Comparison of ENCODE assay signal across 8 cellular contexts in genomic region chr2:200812122-200813022, GRCh38. TPM values are rescaled to one million over a fixed set of nuclear protein-coding genes. Genes with fewer than 3 reads are reported as not detected.
DNase-seq lines count a peak whose midpoint lies in the region; ATAC-seq and TF ChIP-seq lines count a peak whose summit lies in the region.

No MANE protein-coding gene starts in this region.

- no peaks in the 10 kb centered on the region for H3K9me3 ChIP-seq in fibroblast of lung (ENCODE audit: control insufficient read depth, insufficient read depth, low read depth, low read length)

- H3K4me3 ChIP-seq in BJ (ENCODE audit: low read depth, low read length), result peak overlapping the region; percentile 96
- H3K4me3 ChIP-seq in fibroblast of lung (replicated peaks in 1 of 4; ENCODE audit: control extremely low read depth in 1 of 4, insufficient read depth in 1 of 4, low read depth in 3 of 4, low read length in 4 of 4), result peak overlapping the region; percentile 79 to 99 (median 94)

- no peak for DNase-seq in BJ (ENCODE audit: low read depth)
- DNase-seq in OCI-M1 (lab: John Stamatoyannopoulos, UW), result peak; percentile 88
- DNase-seq in activated T-helper 1 cell treated with anti-CD3 and anti-CD28 coated beads, Interleukin-2, amount 50 U/mL, for 16 hours (ENCODE audit: low read depth in 1 of 2, low spot score in 1 of 2), result peak; percentile 17 to 51
- DNase-seq in fibroblast of lung (ENCODE audit: low read depth in 2 of 2), result peak; percentile 64 to 72
- DNase-seq in natural killer cell treated with Interleukin-12 subunit alpha and Interleukin-12 subunit beta and Interleukin-15 and Interleukin-18, amount 100 ng/mL, for 72 hours (ENCODE audit: low spot score), result peak; percentile 90
- DNase-seq in stimulated activated naive CD8-positive, alpha-beta T cell treated with anti-CD3 and anti-CD28 coated beads, Interleukin-15, Interleukin-2, amounts not matched to agents 100 U/mL and 50 U/mL, for 24 hours, result peak; percentile 74

- CTCF ChIA-PET in BJ (lab: Yijun Ruan, JAX), result interaction anchor here (1.0 kb wide), 1 partner anchor 77 kb away, joined by 3 read pairs; no protein-coding TSS in a partner anchor

- no peaks in the 10 kb centered on the region for H3K27me3 ChIP-seq in BJ (ENCODE audit: control insufficient read depth, insufficient read depth, low read length)
- H3K27me3 ChIP-seq in fibroblast of lung (ENCODE audit: control insufficient read depth, insufficient read depth, low read length), result no peaks in the 10 kb centered on the region

- peak; percentile 70 for TF ChIP-seq CTCF in BJ (IDR thresholded peaks at IDR 0.05; ENCODE audit: insufficient read depth, low read depth, low read length)
- peak; percentile 40 to 48 for TF ChIP-seq CTCF in fibroblast of lung (conservative IDR thresholded peaks at IDR 0.05 in 1 of 2, IDR thresholded peaks at IDR 0.05 in 1 of 2; ENCODE audit: low read depth in 1 of 2, low read length in 2 of 2)

- peaks cover 9% of the 10 kb centered on the region for H3K4me1 ChIP-seq in fibroblast of lung (ENCODE audit: control insufficient read depth, extremely low read depth, insufficient read depth, low read length)

- peak overlapping the region; percentile 91 to 95 for H3K27ac Mint-ChIP-seq in natural killer cell treated with Interleukin-12 subunit alpha and Interleukin-12 subunit beta and Interleukin-15 and Interleukin-18, amount 100 ng/mL, for 72 hours

- peak overlapping the region; percentile 99 for H3K27ac ChIP-seq in fibroblast of lung (ENCODE audit: insufficient read depth, low read length)

- H3K9ac ChIP-seq in fibroblast of lung (ENCODE audit: insufficient read depth, low read length), result peak overlapping the region; percentile 99

- H3K36me3 ChIP-seq in BJ (ENCODE audit: control insufficient read depth, insufficient read depth, low read length), result peaks cover 3% of the 10 kb centered on the region
- peaks cover 3% of the 10 kb centered on the region for H3K36me3 ChIP-seq in fibroblast of lung (ENCODE audit: control insufficient read depth, insufficient read depth, low read length)

- H2AFZ ChIP-seq in fibroblast of lung (ENCODE audit: low read length), result no peak overlapping the region

- H3K36me3 Mint-ChIP-seq in natural killer cell treated with Interleukin-12 subunit alpha and Interleukin-12 subunit beta and Interleukin-15 and Interleukin-18, amount 100 ng/mL, for 72 hours, result peaks cover 47% of the 10 kb centered on the region

- H3K4me3 Mint-ChIP-seq in natural killer cell treated with Interleukin-12 subunit alpha and Interleukin-12 subunit beta and Interleukin-15 and Interleukin-18, amount 100 ng/mL, for 72 hours, result peak overlapping the region; percentile 96

- POLR2A ChIA-PET in BJ (lab: Charles Lee), result no interaction called here

- H4K20me1 ChIP-seq in fibroblast of lung (ENCODE audit: control insufficient read depth, extremely low read depth, insufficient read depth, low read length), result peaks cover 5% of the 10 kb centered on the region

- ATAC-seq in GM18909 (IDR thresholded peaks at IDR 0.05; ENCODE audit: poor library complexity, unreplicated experiment) (peak; percentile 43), HG03196 (IDR thresholded peaks at IDR 0.05; ENCODE audit: unreplicated experiment) (peak; percentile 43)
- peak; percentile 76 to 77 for ATAC-seq in natural killer cell treated with Interleukin-12 subunit alpha and Interleukin-12 subunit beta and Interleukin-15 and Interleukin-18, amount 100 ng/mL, for 72 hours
- peak; percentile 30 for ATAC-seq in stimulated activated naive CD8-positive, alpha-beta T cell treated with anti-CD3 and anti-CD28 coated beads, Interleukin-15, Interleukin-2, amounts not matched to agents 100 U/mL and 50 U/mL, for 24 hours

- peaks cover 52 to 64% of the 10 kb centered on the region in 2 donors for H3K4me1 Mint-ChIP-seq in natural killer cell treated with Interleukin-12 subunit alpha and Interleukin-12 subunit beta and Interleukin-15 and Interleukin-18, amount 100 ng/mL, for 72 hours (ENCODE audit: low read depth in 2 of 2)

- H3K79me2 ChIP-seq in fibroblast of lung (ENCODE audit: control insufficient read depth, insufficient read depth, low read length), result peaks cover 54% of the 10 kb centered on the region

- H3K9me3 Mint-ChIP-seq in natural killer cell treated with Interleukin-12 subunit alpha and Interleukin-12 subunit beta and Interleukin-15 and Interleukin-18, amount 100 ng/mL, for 72 hours, result no peaks in the 10 kb centered on the region

- no peaks in the 10 kb centered on the region for H3K27me3 Mint-ChIP-seq in natural killer cell treated with Interleukin-12 subunit alpha and Interleukin-12 subunit beta and Interleukin-15 and Interleukin-18, amount 100 ng/mL, for 72 hours

- H3K4me2 ChIP-seq in fibroblast of lung (ENCODE audit: extremely low read depth, insufficient read depth, low read length), result peak overlapping the region; percentile 91

RNA-seq across cellular contexts. Expression of gene BZW1, which starts 0.7 kb away (rescaled TPM):
- polyA plus RNA-seq in BJ (2011; rRNA removed), result 233 and 364 TPM in 2 replicates
- polyA minus RNA-seq in BJ (2011; rRNA and poly(A)+ RNA removed), result 212 and 258 TPM in 2 replicates
- 425 and 429 TPM in 2 replicates for total RNA-seq in fibroblast of lung
- 296 and 325 TPM in 2 replicates for polyA plus RNA-seq in fibroblast of lung
- 318 and 372 TPM in 2 replicates for polyA plus RNA-seq in fibroblast of lung (2012)
- 154 and 241 TPM in 2 replicates for polyA minus RNA-seq in fibroblast of lung (ENCODE audit: low replicate concordance)
- 100 to 1,000 TPM; 327 to 422 TPM for total RNA-seq in natural killer cell treated with Interleukin-12 subunit alpha and Interleukin-12 subunit beta and Interleukin-15 and Interleukin-18, amount 100 ng/mL, for 72 hours

RNA-seq across cellular contexts. Expression of gene CLK1, which starts 52.1 kb away (rescaled TPM):
- polyA plus RNA-seq in BJ (2011; rRNA removed), result 35.9 and 66.2 TPM in 2 replicates
- 13.3 and 18.5 TPM in 2 replicates for polyA minus RNA-seq in BJ (2011; rRNA and poly(A)+ RNA removed)
- 68.5 and 76.8 TPM in 2 replicates for total RNA-seq in fibroblast of lung
- polyA plus RNA-seq in fibroblast of lung, result 44.1 and 104 TPM in 2 replicates
- 21.9 and 50.5 TPM in 2 replicates for polyA plus RNA-seq in fibroblast of lung (2012)
- polyA minus RNA-seq in fibroblast of lung (ENCODE audit: low replicate concordance), result 2.6 and 3.7 TPM in 2 replicates
- total RNA-seq in natural killer cell treated with Interleukin-12 subunit alpha and Interleukin-12 subunit beta and Interleukin-15 and Interleukin-18, amount 100 ng/mL, for 72 hours, result 100 to 1,000 TPM; 108 to 168 TPM
